Comparison of ENCODE assay signal across 1 cellular context in the genomic region with DNA sequence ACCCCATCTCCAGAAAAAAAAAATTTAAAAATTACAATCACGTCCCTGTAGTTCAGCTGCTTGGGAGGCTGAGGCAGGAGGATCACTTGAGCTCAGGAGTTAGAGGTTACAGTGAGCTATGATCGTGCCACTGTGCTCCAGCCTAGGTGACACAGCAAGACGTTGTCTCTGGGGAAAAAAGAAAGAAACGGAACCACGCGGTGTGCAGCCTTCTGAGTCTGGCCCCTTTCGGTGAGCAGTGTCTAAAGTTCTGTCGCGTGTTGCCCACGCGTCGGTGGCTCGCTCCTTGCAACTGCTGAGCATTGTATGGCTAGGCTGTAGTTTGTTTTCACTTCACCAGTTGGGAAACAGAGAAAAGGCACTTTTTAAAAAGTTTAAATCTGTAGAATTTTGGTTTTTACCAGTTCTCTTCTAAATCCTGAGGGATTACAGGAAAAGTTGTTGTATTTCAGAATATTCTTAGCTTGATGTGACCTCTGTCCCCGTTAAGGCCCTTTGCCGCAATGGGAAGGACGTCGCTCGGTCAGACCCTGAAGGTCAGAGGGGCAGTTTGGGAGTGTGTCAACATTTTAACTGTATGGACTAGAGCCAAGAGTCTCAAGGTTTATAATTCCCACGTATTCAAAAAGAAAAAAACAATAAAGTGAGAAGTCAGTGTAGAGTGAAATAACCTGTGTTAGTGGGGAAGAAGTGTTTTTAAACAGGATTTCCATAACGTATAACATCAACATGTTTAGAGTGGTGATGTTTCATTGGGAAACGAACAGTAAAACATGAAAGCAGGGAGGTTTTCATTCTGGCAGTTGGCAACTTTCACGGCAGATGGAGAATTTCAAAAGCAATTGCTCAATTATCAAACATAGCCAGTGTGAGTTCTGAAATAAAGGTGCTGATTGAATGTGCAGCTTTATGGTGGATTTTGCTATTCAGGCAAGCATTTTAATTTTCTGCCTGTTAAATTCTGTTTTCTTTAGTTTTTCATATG.
TF ChIP-seq lines count a peak whose summit lies in the region.

No MANE protein-coding gene starts in this region.

TF ChIP-seq in endothelial cell of umbilical vein, 7 proteins besides CTCF, POLR2A, EP300 and RAD21:
- TF ChIP-seq GATA2 (IDR thresholded peaks at IDR 0.05; ENCODE audit: insufficient read depth, insufficient read length, low read depth, low read length), result no peak
- no peak for TF ChIP-seq MYC (IDR thresholded peaks at IDR 0.05; ENCODE audit: low read depth, low read length)
- TF ChIP-seq JUN (IDR thresholded peaks at IDR 0.05; ENCODE audit: borderline replicate concordance, insufficient read depth, insufficient read length, low read depth), result no peak
- no peak for TF ChIP-seq EZH2 (IDR thresholded peaks at IDR 0.05; ENCODE audit: borderline replicate concordance, low read depth, low read length, severe bottlenecking)
- TF ChIP-seq, protein P1, sequence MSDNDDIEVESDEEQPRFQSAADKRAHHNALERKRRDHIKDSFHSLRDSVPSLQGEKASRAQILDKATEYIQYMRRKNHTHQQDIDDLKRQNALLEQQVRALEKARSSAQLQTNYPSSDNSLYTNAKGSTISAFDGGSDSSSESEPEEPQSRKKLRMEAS (IDR thresholded peaks at IDR 0.05; ENCODE audit: insufficient read depth, insufficient read length), result no peak
- no peak for TF ChIP-seq POLR2AphosphoS5 (IDR thresholded peaks at IDR 0.05; ENCODE audit: insufficient read depth, low read depth, low read length)
TF ChIP-seq in endothelial cell of umbilical vein: peak in this region for 0.
